Comparison of ENCODE assay signal across 10 cellular contexts in the genomic region with DNA sequence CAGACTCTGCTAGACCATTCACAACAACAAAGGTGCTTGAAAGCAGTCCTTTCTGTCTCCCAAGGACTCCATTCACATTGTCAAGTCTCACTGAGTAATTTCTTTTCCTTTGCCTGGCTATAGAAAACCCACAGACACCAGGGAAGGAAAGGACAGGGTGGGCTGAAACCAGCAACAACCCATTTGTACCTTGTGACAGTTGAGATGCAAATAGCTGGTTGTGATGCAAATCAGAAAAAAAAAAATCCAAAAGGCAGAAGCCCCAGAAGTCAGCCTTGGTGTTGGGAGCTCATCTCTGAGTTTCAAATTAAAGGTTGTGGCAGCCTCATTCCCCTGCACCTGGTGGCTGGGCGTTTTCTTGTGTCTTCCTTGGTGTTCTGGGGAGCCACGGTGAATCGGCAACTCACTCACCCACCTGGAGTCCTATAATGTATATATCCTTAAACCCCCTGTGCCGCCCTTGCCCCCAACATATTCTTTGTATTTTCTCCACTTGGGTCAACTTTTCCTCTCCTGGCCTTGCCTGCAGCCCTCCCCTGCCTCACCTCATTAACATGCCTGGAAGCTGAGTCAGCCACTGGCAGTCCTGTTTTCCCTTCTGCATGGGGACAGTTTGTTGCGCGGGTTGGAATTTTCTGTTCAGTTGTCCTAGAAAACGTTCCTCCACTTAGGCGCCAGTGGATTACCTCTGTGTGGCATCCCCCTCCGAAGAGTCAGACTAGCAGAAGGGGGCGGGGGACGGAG.
DNase-seq lines count a peak whose midpoint lies in the region; FAIRE-seq and TF ChIP-seq lines count a peak whose summit lies in the region.
"Had no signal": no experiment of that assay in that cellular context is flagged by ENCODE, and none has a peak within 500 bp of the region (broad histone marks: within the 10 kb centered on the region; RNA-seq: fewer than 3 reads in every experiment).

No MANE protein-coding gene starts in this region.

- H3K27ac ChIP-seq in breast epithelium (peak overlapping the region; percentile 54 to 79), kidney (ENCODE audit: low read depth in 2 of 2, low read length in 2 of 2) (peak overlapping the region; percentile 10 to 67), testis (peak overlapping the region in 1 of 2 donors; percentile 68), prostate gland (peak overlapping the region in 1 of 2 donors; percentile 36), colonic mucosa (no peak overlapping the region)

- TF ChIP-seq POLR2A in breast epithelium (IDR thresholded peaks at IDR 0.05) (no peak), testis (IDR thresholded peaks at IDR 0.05) (no peak), prostate gland (IDR thresholded peaks at IDR 0.05) (no peak)

- no peak overlapping the region for H3K4me3 ChIP-seq in breast epithelium
- no peak overlapping the region for H3K4me3 ChIP-seq in kidney (ENCODE audit: low read length in 2 of 2)
- no peak overlapping the region for H3K4me3 ChIP-seq in testis
- no peak overlapping the region for H3K4me3 ChIP-seq in prostate gland
- no peak overlapping the region for H3K4me3 ChIP-seq in colonic mucosa

- FAIRE-seq in HTR-8/SVneo (lab: Jason Lieb, UNC): peak; percentile 86
- FAIRE-seq in kidney (lab: Jason Lieb, UNC): no peak
- FAIRE-seq: colon, GM18507 had no signal

- no peaks in the 10 kb centered on the region for H3K4me1 ChIP-seq in breast epithelium
- H3K4me1 ChIP-seq in kidney (ENCODE audit: control insufficient read depth in 1 of 2, insufficient read depth in 1 of 2, low read depth in 1 of 2, low read length in 2 of 2): peaks cover 20 to 30% of the 10 kb centered on the region in 2 donors
- peaks cover 21% of the 10 kb centered on the region for H3K4me1 ChIP-seq in testis
- no peaks in the 10 kb centered on the region for H3K4me1 ChIP-seq in prostate gland (replicated peaks)
- H3K4me1 ChIP-seq in colonic mucosa: no peaks in the 10 kb centered on the region

- TF ChIP-seq CTCF in breast epithelium (IDR thresholded peaks at IDR 0.05) (no peak), kidney (IDR thresholded peaks at IDR 0.05; ENCODE audit: borderline replicate concordance, extremely low read depth, insufficient read depth) (no peak), testis (IDR thresholded peaks at IDR 0.05) (no peak), prostate gland (IDR thresholded peaks at IDR 0.05) (no peak), colonic mucosa (IDR thresholded peaks at IDR 0.05) (no peak)

- H3K9ac ChIP-seq in kidney (ENCODE audit: low read length in 2 of 2) (no peak overlapping the region), colonic mucosa (ENCODE audit: low read depth in 2 of 2, low read length in 2 of 2) (no peak overlapping the region)

- H3K9me3 ChIP-seq in breast epithelium: no peaks in the 10 kb centered on the region
- no peaks in the 10 kb centered on the region for H3K9me3 ChIP-seq in kidney (ENCODE audit: control insufficient read depth in 1 of 2, low read length in 2 of 2)
- H3K9me3 ChIP-seq in testis: no peaks in the 10 kb centered on the region
- H3K9me3 ChIP-seq in prostate gland: no peaks in the 10 kb centered on the region
- no peaks in the 10 kb centered on the region for H3K9me3 ChIP-seq in colonic mucosa

- intact Hi-C loops in breast epithelium (cut with DNase I; ENCODE audit: low total_unique reads): no loop called here
- intact Hi-C loops in kidney (cut with DNase I): no loop called here
- intact Hi-C loops in testis (cut with DNase I; ENCODE audit: low total_unique reads): no loop called here
- intact Hi-C loops in prostate gland (cut with DNase I): no loop called here
- intact Hi-C loops in colonic mucosa (cut with DNase I): no loop called here

- no peaks in the 10 kb centered on the region for H3K27me3 ChIP-seq in breast epithelium
- no peaks in the 10 kb centered on the region for H3K27me3 ChIP-seq in testis
- H3K27me3 ChIP-seq in prostate gland (replicated peaks; ENCODE audit: insufficient read depth): no peaks in the 10 kb centered on the region
- H3K27me3 ChIP-seq in colonic mucosa: no peaks in the 10 kb centered on the region

- H3K36me3 ChIP-seq in breast epithelium (no peaks in the 10 kb centered on the region), kidney (ENCODE audit: control insufficient read depth in 1 of 2, insufficient read depth in 2 of 2, low read length in 2 of 2) (no peaks in the 10 kb centered on the region), testis (ENCODE audit: low read depth, missing control alignments) (no peaks in the 10 kb centered on the region), prostate gland (no peaks in the 10 kb centered on the region), colonic mucosa (no peaks in the 10 kb centered on the region)

- 63 to 72% methylated on average over 11 of the region's 11 CpGs for WGBS in testis, 2 donors
- 57% methylated on average over 11 of the region's 11 CpGs for WGBS in prostate gland

- DNase-seq in HTR-8/SVneo (ENCODE audit: insufficient read length, low spot score): peak; percentile 75
- no peak for DNase-seq in breast epithelium (ENCODE audit: low spot score in 2 of 2)
- DNase-seq in kidney: no peak
- peak; percentile 32 for DNase-seq in testis
- no peak for DNase-seq in prostate gland (ENCODE audit: low spot score)
- DNase-seq in colonic mucosa: no peak
- DNase-seq in NCI-H748 treated with DMSO at 0.1 percent for 48 hours (lab: John Stamatoyannopoulos, UW): no peak
- no peak for DNase-seq in activated CD4-positive, alpha-beta T cell treated with anti-CD3 and anti-CD28 coated beads, Interleukin-2, amount 50 U/mL, for 4 hours

Comparison
In these comparisons a context has a peak if more than half of its experiments do, and no peak if none do; other contexts are left out.
1. DNase-seq: peak in HTR-8/SVneo (single experiment) and testis (single experiment); none in breast epithelium (0 of 2), kidney (single experiment), prostate gland (single experiment), colonic mucosa (single experiment), NCI-H748 treated with DMSO at 0.1 percent for 48 hours (single experiment) and activated CD4-positive, alpha-beta T cell treated with anti-CD3 and anti-CD28 coated beads, Interleukin-2, amount 50 U/mL, for 4 hours (0 of 2).